8 cellular contexts compared by ENCODE assay signal in genomic region chr12:51823875-51824565, GRCh38. TPM values are rescaled to one million over a fixed set of nuclear protein-coding genes. Genes with fewer than 3 reads are reported as not detected.
DNase-seq lines count a peak whose midpoint lies in the region; ATAC-seq and TF ChIP-seq lines count a peak whose summit lies in the region.

No MANE protein-coding gene starts in this region.

- no peak overlapping the region for H3K27ac Mint-ChIP-seq in activated naive CD4-positive, alpha-beta T cell treated with anti-CD3 and anti-CD28 coated beads, Interleukin-2, amount 10 ng/mL, durations not matched to agents 7 days and 5 days
- no peak overlapping the region for H3K27ac Mint-ChIP-seq in activated naive CD4-positive, alpha-beta T cell treated with anti-CD3 and anti-CD28 coated beads, Interleukin-2, amount 50 U/mL, for 72 hours

- H4K20me1 ChIP-seq in osteoblast (ENCODE audit: insufficient read depth, low read length): peaks cover 2% of the 10 kb centered on the region

- CTCF ChIA-PET in activated naive CD4-positive, alpha-beta T cell treated with anti-CD3 and anti-CD28 coated beads, Interleukin-2, amount 10 ng/mL, durations not matched to agents 7 days and 5 days (lab: Charles Lee): interaction anchor here (0.6 to 3.4 kb wide), 16 partner anchors 8 to 404 kb away, joined by 3 to 25 read pairs (median 3); partner anchors contain the start of gene SLC4A8

- no peak for ATAC-seq in activated naive CD4-positive, alpha-beta T cell treated with anti-CD3 and anti-CD28 coated beads, Interleukin-2, amount 50 U/mL, for 72 hours
- ATAC-seq in SK-N-SH treated with all-trans-retinoic acid at 6 μM for 48 hours: peak; percentile 74

- H3K79me2 ChIP-seq in osteoblast (ENCODE audit: insufficient read depth, low read length): no peaks in the 10 kb centered on the region

- no peaks in the 10 kb centered on the region for H3K36me3 Mint-ChIP-seq in activated naive CD4-positive, alpha-beta T cell treated with anti-CD3 and anti-CD28 coated beads, Interleukin-2, amount 10 ng/mL, durations not matched to agents 7 days and 5 days
- no peaks in the 10 kb centered on the region for H3K36me3 Mint-ChIP-seq in activated naive CD4-positive, alpha-beta T cell treated with anti-CD3 and anti-CD28 coated beads, Interleukin-2, amount 50 U/mL, for 72 hours

- H3K4me3 Mint-ChIP-seq in activated naive CD4-positive, alpha-beta T cell treated with anti-CD3 and anti-CD28 coated beads, Interleukin-2, amount 10 ng/mL, durations not matched to agents 7 days and 5 days: no peak overlapping the region

- no peaks in the 10 kb centered on the region for H3K9me3 Mint-ChIP-seq in activated naive CD4-positive, alpha-beta T cell treated with anti-CD3 and anti-CD28 coated beads, Interleukin-2, amount 10 ng/mL, durations not matched to agents 7 days and 5 days
- H3K9me3 Mint-ChIP-seq in activated naive CD4-positive, alpha-beta T cell treated with anti-CD3 and anti-CD28 coated beads, Interleukin-2, amount 50 U/mL, for 72 hours: no peaks in the 10 kb centered on the region

- H3K4me1 Mint-ChIP-seq in activated naive CD4-positive, alpha-beta T cell treated with anti-CD3 and anti-CD28 coated beads, Interleukin-2, amount 10 ng/mL, durations not matched to agents 7 days and 5 days: peaks cover 29% of the 10 kb centered on the region

- H2AFZ ChIP-seq in osteoblast (ENCODE audit: low read length): no peak overlapping the region

- peak; percentile 37 for DNase-seq in activated naive CD4-positive, alpha-beta T cell treated with anti-CD3 and anti-CD28 coated beads, Interleukin-2, amount 10 ng/mL, durations not matched to agents 7 days and 5 days
- no peak for DNase-seq in activated naive CD4-positive, alpha-beta T cell treated with anti-CD3 and anti-CD28 coated beads, Interleukin-2, amount 50 U/mL, for 72 hours (ENCODE audit: low spot score in 2 of 2)
- DNase-seq in NCI-H1105 treated with DMSO at 0.1 percent for 48 hours (lab: John Stamatoyannopoulos, UW) (peak; percentile 43), fibroblast of gingiva (ENCODE audit: low read depth) (peak; percentile 59), osteoblast (ENCODE audit: insufficient read length, low spot score, missing footprints) (peak; percentile 94), GM19240 (ENCODE audit: insufficient read length, low spot score) (no peak)
- no peak for DNase-seq in activated T-cell treated with anti-CD3 and anti-CD28 coated beads, Interleukin-2, amount 50 U/mL, for 1 hour

- H3K9me3 ChIP-seq in osteoblast (ENCODE audit: low read depth, low read length): no peaks in the 10 kb centered on the region

- no peaks in the 10 kb centered on the region for H3K36me3 ChIP-seq in osteoblast (ENCODE audit: insufficient read depth, low read length)

- no peak overlapping the region for H3K4me2 ChIP-seq in osteoblast (ENCODE audit: insufficient read depth, low read length)

- H3K4me1 ChIP-seq in osteoblast (ENCODE audit: insufficient read depth, low read length): peaks cover 16% of the 10 kb centered on the region

- H3K27me3 Mint-ChIP-seq in activated naive CD4-positive, alpha-beta T cell treated with anti-CD3 and anti-CD28 coated beads, Interleukin-2, amount 10 ng/mL, durations not matched to agents 7 days and 5 days: peaks cover 50% of the 10 kb centered on the region

- H3K27me3 ChIP-seq in osteoblast (ENCODE audit: insufficient read depth, low read length): no peaks in the 10 kb centered on the region

- no peak overlapping the region for H3K4me3 ChIP-seq in osteoblast (ENCODE audit: insufficient read depth, low read length)

- peak; percentile 66 for TF ChIP-seq CTCF in osteoblast (IDR thresholded peaks at IDR 0.05; ENCODE audit: extremely low read depth, low read depth, low read length)

- H3K27ac ChIP-seq in osteoblast (ENCODE audit: low read depth, low read length): no peak overlapping the region

TF ChIP-seq in SK-N-SH treated with all-trans-retinoic acid at 6 μM for 48 hours, 23 proteins besides CTCF, POLR2A, EP300 and RAD21 (continues in another document):
- no peak for TF ChIP-seq CREB5 (CRISPR knock-in tag; IDR thresholded peaks at IDR 0.05; ENCODE audit: low read depth)
- TF ChIP-seq ZNF565 (CRISPR knock-in tag; conservative IDR thresholded peaks at IDR 0.05; ENCODE audit: low read depth): no peak
- no peak for TF ChIP-seq ZNF70 (CRISPR knock-in tag; IDR thresholded peaks at IDR 0.05)
- TF ChIP-seq ESRRG (CRISPR knock-in tag; IDR thresholded peaks at IDR 0.05): no peak
- no peak for TF ChIP-seq ISL1 (CRISPR knock-in tag; IDR thresholded peaks at IDR 0.05)
- TF ChIP-seq POU6F1 (CRISPR knock-in tag; IDR thresholded peaks at IDR 0.05; ENCODE audit: borderline replicate concordance, low read depth): no peak
- no peak for TF ChIP-seq SNAI2 (CRISPR knock-in tag; IDR thresholded peaks at IDR 0.05)
- no peak for TF ChIP-seq OSR1 (CRISPR knock-in tag; IDR thresholded peaks at IDR 0.05)
- no peak for TF ChIP-seq ZFP3 (CRISPR knock-in tag; IDR thresholded peaks at IDR 0.05)
- no peak for TF ChIP-seq ZNF8 (CRISPR knock-in tag; IDR thresholded peaks at IDR 0.05)
- no peak for TF ChIP-seq TOX (CRISPR knock-in tag; IDR thresholded peaks at IDR 0.05; ENCODE audit: borderline replicate concordance)
- TF ChIP-seq ARNTL (CRISPR knock-in tag; IDR thresholded peaks at IDR 0.05; ENCODE audit: borderline replicate concordance, low read depth): no peak
- TF ChIP-seq TSHZ2 (CRISPR knock-in tag; IDR thresholded peaks at IDR 0.05): no peak
- no peak for TF ChIP-seq BACH2 (CRISPR knock-in tag; IDR thresholded peaks at IDR 0.05; ENCODE audit: borderline replicate concordance)
- TF ChIP-seq ZC3H10 (CRISPR knock-in tag; IDR thresholded peaks at IDR 0.05): no peak
- TF ChIP-seq TCF4 (CRISPR knock-in tag; IDR thresholded peaks at IDR 0.05; ENCODE audit: borderline replicate concordance): no peak

RNA-seq across cellular contexts. Expression of gene FIGNL2, which starts 24.5 kb away (rescaled TPM):
- total RNA-seq in activated naive CD4-positive, alpha-beta T cell treated with anti-CD3 and anti-CD28 coated beads, Interleukin-2, amount 50 U/mL, for 72 hours: under 1 TPM; 0.30 to 0.54 TPM
- 0.29 and 0.36 TPM in 2 replicates for total RNA-seq in osteoblast

Comparison
In these comparisons a context has a peak if more than half of its experiments do, and no peak if none do; other contexts are left out.
1. DNase-seq: peak in activated naive CD4-positive, alpha-beta T cell treated with anti-CD3 and anti-CD28 coated beads, Interleukin-2, amount 10 ng/mL, durations not matched to agents 7 days and 5 days (single experiment), NCI-H1105 treated with DMSO at 0.1 percent for 48 hours (single experiment), fibroblast of gingiva (single experiment) and osteoblast (single experiment); none in activated naive CD4-positive, alpha-beta T cell treated with anti-CD3 and anti-CD28 coated beads, Interleukin-2, amount 50 U/mL, for 72 hours (0 of 2), activated T-cell treated with anti-CD3 and anti-CD28 coated beads, Interleukin-2, amount 50 U/mL, for 1 hour (single experiment) and GM19240 (single experiment).